In the genomic region with DNA sequence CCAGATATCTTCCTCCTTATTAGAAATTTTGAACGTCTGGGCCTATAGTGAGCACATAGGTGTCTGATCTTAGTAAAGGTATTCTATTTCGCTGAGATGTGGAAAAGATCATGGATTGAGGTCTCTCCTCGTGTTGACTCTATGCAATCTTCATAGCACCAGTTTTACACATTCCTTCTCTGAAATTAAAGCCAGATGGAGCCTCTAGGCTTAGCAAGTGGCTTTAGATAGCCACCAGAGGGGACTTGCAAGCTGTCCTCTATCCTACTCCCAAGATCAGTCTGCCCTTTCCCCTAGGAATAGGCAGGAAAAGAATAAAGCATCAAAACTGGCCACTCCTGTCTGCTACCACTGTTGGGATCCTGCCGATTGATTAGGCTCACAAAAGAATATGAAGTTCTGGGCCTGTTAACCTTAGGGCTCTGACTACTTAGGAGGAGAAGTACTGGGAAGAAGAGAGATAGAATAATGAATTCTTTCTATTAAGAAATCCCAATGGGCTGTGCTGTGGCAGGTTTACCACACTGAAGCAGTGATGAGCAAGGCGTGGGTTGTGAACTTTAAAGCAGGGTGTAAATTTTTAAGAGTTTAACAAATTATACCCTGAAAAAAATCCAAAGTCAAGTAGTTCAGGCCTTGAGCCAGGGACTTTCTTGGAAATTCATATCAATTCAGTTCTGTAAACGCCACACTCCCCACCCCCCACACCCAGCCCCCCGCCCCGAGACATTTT, we compare ENCODE assay signal across 1 cellular context.
TF ChIP-seq lines count a peak whose summit lies in the region.

No MANE protein-coding gene starts in this region.

TF ChIP-seq in K562, 482 proteins besides CTCF, POLR2A, EP300 and RAD21 (continued from another document):
- TF ChIP-seq, protein P1, sequence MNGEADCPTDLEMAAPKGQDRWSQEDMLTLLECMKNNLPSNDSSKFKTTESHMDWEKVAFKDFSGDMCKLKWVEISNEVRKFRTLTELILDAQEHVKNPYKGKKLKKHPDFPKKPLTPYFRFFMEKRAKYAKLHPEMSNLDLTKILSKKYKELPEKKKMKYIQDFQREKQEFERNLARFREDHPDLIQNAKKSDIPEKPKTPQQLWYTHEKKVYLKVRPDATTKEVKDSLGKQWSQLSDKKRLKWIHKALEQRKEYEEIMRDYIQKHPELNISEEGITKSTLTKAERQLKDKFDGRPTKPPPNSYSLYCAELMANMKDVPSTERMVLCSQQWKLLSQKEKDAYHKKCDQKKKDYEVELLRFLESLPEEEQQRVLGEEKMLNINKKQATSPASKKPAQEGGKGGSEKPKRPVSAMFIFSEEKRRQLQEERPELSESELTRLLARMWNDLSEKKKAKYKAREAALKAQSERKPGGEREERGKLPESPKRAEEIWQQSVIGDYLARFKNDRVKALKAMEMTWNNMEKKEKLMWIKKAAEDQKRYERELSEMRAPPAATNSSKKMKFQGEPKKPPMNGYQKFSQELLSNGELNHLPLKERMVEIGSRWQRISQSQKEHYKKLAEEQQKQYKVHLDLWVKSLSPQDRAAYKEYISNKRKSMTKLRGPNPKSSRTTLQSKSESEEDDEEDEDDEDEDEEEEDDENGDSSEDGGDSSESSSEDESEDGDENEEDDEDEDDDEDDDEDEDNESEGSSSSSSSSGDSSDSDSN (IDR thresholded peaks at IDR 0.05; ENCODE audit: borderline replicate concordance in 1 of 2, low read depth in 2 of 2, low read length in 2 of 2), result 0 out of 4 replicates have a peak, but pooled peaks of 1 of the 2 experiments have one; percentile 17
TF ChIP-seq in K562: peak in this region for 1.
